In genomic region chr10:62071846-62072281, GRCh38 we compare ENCODE assay signal across 13 cellular contexts.
A peak's percentile ranks its signal among the peaks of the same experiment; 100 is the strongest.
DNase-seq lines count a peak whose midpoint lies in the region; ATAC-seq and TF ChIP-seq lines count a peak whose summit lies in the region.
"Had no signal": no experiment of that assay in that cellular context is flagged by ENCODE, and none has a peak within 500 bp of the region (broad histone marks: within the 10 kb centered on the region; RNA-seq: fewer than 3 reads in every experiment).

No MANE protein-coding gene starts in this region.

- TF ChIP-seq CTCF in CD4-positive, alpha-beta T cell (IDR thresholded peaks at IDR 0.05), result no peak
- TF ChIP-seq CTCF in RWPE1 (conservative IDR thresholded peaks at IDR 0.05; ENCODE audit: low read depth) (no peak), prostate gland (IDR thresholded peaks at IDR 0.05) (no peak)

- no peaks in the 10 kb centered on the region for H3K36me3 ChIP-seq in prostate gland
- H3K36me3 ChIP-seq: cardiac muscle cell had no signal

- no peak overlapping the region for H3K4me3 ChIP-seq in prostate gland
- H3K4me3 ChIP-seq: cardiac muscle cell, transverse colon had no signal

- H3K4me3 Mint-ChIP-seq in CD4-positive, alpha-beta T cell, result no peak overlapping the region
- H3K4me3 Mint-ChIP-seq in activated naive CD8-positive, alpha-beta T cell, result no peak overlapping the region
- H3K4me3 Mint-ChIP-seq: H9 had no signal

- no peaks in the 10 kb centered on the region for H3K27me3 Mint-ChIP-seq in CD4-positive, alpha-beta T cell
- no peaks in the 10 kb centered on the region for H3K27me3 Mint-ChIP-seq in activated naive CD8-positive, alpha-beta T cell

- no peaks in the 10 kb centered on the region for H3K27me3 ChIP-seq in CD4-positive, alpha-beta T cell (ENCODE audit: control insufficient read depth, insufficient read depth, low read length)
- H3K27me3 ChIP-seq in prostate gland (replicated peaks; ENCODE audit: insufficient read depth), result no peaks in the 10 kb centered on the region
- H3K27me3 ChIP-seq: cardiac muscle cell, transverse colon had no signal

- CTCF ChIA-PET in CD4-positive, alpha-beta T cell (lab: Charles Lee), result interaction anchor here (2.6 kb wide), 1 partner anchor 8 kb away, joined by 8 read pairs; no protein-coding TSS in a partner anchor
- CTCF ChIA-PET in RWPE1 (lab: Yijun Ruan, JAX), result no interaction called here

- H3K4me1 ChIP-seq in prostate gland (replicated peaks), result peaks cover 21% of the 10 kb centered on the region

- 87% methylated on average over 6 of the region's 6 CpGs for WGBS in prostate gland

- H3K27ac ChIP-seq in CD4-positive, alpha-beta T cell (ENCODE audit: low read depth, low read length), result no peak overlapping the region
- H3K27ac ChIP-seq in RWPE1, result no peak overlapping the region; the same call in 1 of the 2 replicates
- no peak overlapping the region for H3K27ac ChIP-seq in prostate gland
- H3K27ac ChIP-seq: cardiac muscle cell, transverse colon had no signal

- POLR2A ChIA-PET in CD4-positive, alpha-beta T cell (lab: Charles Lee), result interaction anchor here (1.1 kb wide), 1 partner anchor 22 kb away, joined by 4 read pairs; no protein-coding TSS in a partner anchor
- POLR2A ChIA-PET in RWPE1 (lab: Yijun Ruan, JAX; ENCODE audit: low non-redundant PET), result no interaction called here

- intact Hi-C loops in CD4-positive, alpha-beta T cell (cut with DNase I, micrococcal nuclease), result loop anchor here in 1 of 2 experiments (2.0 kb wide), 1 partner anchor 15 kb away; no protein-coding TSS in a partner anchor
- intact Hi-C loops in prostate gland (cut with DNase I), result no loop called here

- no peak for TF ChIP-seq POLR2A in prostate gland (IDR thresholded peaks at IDR 0.05)

- ATAC-seq in CD4-positive, alpha-beta T cell (ENCODE audit: poor library complexity), result no peak
- no peak for ATAC-seq in GM21515 (IDR thresholded peaks at IDR 0.05; ENCODE audit: unreplicated experiment)
- no peak for ATAC-seq in HG02798 (IDR thresholded peaks at IDR 0.05; ENCODE audit: poor library complexity, unreplicated experiment)

- H3K36me3 Mint-ChIP-seq in CD4-positive, alpha-beta T cell (ENCODE audit: low read depth), result peaks cover 86% of the 10 kb centered on the region
- H3K36me3 Mint-ChIP-seq in activated naive CD8-positive, alpha-beta T cell, result peaks cover 33% of the 10 kb centered on the region

- peak overlapping the region; percentile 68 for H3K27ac Mint-ChIP-seq in CD4-positive, alpha-beta T cell
- peak overlapping the region; percentile 75 for H3K27ac Mint-ChIP-seq in activated naive CD8-positive, alpha-beta T cell

- no peaks in the 10 kb centered on the region for H3K9me3 Mint-ChIP-seq in CD4-positive, alpha-beta T cell
- H3K9me3 Mint-ChIP-seq in activated naive CD8-positive, alpha-beta T cell (ENCODE audit: low read depth), result no peaks in the 10 kb centered on the region
- H3K9me3 Mint-ChIP-seq: H9 had no signal

- no peak for DNase-seq in CD4-positive, alpha-beta T cell
- DNase-seq in HT1080 (ENCODE audit: low read depth), result peak; percentile 45
- DNase-seq in myocyte (ENCODE audit: low read depth), result peak; percentile 77
- no peak for DNase-seq in RWPE1 (ENCODE audit: low spot score)
- no peak for DNase-seq in prostate gland (ENCODE audit: low spot score)
- DNase-seq: activated CD4-positive, CD25-positive, alpha-beta regulatory T cell treated with anti-CD3 and anti-CD28 coated beads, Interleukin-2, amount 50 U/mL, for 72 hours; H9; NCI-H2081; transverse colon had no signal

- no peaks in the 10 kb centered on the region for H3K9me3 ChIP-seq in CD4-positive, alpha-beta T cell (ENCODE audit: control insufficient read depth, low read length)
- H3K9me3 ChIP-seq in prostate gland, result no peaks in the 10 kb centered on the region
- H3K9me3 ChIP-seq: transverse colon had no signal

- H3K4me1 Mint-ChIP-seq in CD4-positive, alpha-beta T cell (ENCODE audit: low read depth), result peaks cover 61% of the 10 kb centered on the region
- H3K4me1 Mint-ChIP-seq in activated naive CD8-positive, alpha-beta T cell (ENCODE audit: low read depth), result peaks cover 32% of the 10 kb centered on the region

Comparison
In these comparisons a context has a peak if more than half of its experiments do, and no peak if none do; other contexts are left out.
1. DNase-seq: peak in HT1080 (single experiment) and myocyte (single experiment); none in CD4-positive, alpha-beta T cell (0 of 10), RWPE1 (single experiment) and prostate gland (single experiment).